13 cellular contexts compared by ENCODE assay signal in genomic region chr17:50203086-50203485, GRCh38. TPM values are rescaled to one million over a fixed set of nuclear protein-coding genes. Genes with fewer than 3 reads are reported as not detected.
A peak's percentile ranks its signal among the peaks of the same experiment; 100 is the strongest.
DNase-seq lines count a peak whose midpoint lies in the region; ATAC-seq, FAIRE-seq and TF ChIP-seq lines count a peak whose summit lies in the region.
"Had no signal": no experiment of that assay in that cellular context is flagged by ENCODE, and none has a peak within 500 bp of the region (broad histone marks: within the 10 kb centered on the region; RNA-seq: fewer than 3 reads in every experiment).

No MANE protein-coding gene starts in this region.

- TF ChIP-seq POLR2A in stomach (IDR thresholded peaks at IDR 0.05), result no peak

- no peaks in the 10 kb centered on the region for H3K36me3 Mint-ChIP-seq in activated naive CD8-positive, alpha-beta T cell treated with anti-CD3 and anti-CD28 coated beads, Interleukin-2, amount 50 U/mL, for 24 hours (ENCODE audit: low read depth)
- H3K36me3 Mint-ChIP-seq: CD8-positive, alpha-beta memory T cell; stimulated activated naive B cell treated with anti-CD40 and anti-IgM and Interleukin-4, amounts not matched to agents 10 μg/mL and 1 μg/mL and 100 μg/mL, for 72 hours had no signal

- TF ChIP-seq CTCF in WI38 (IDR thresholded peaks at IDR 0.05; ENCODE audit: low read depth, low read length) (no peak), kidney (IDR thresholded peaks at IDR 0.05; ENCODE audit: borderline replicate concordance, extremely low read depth, insufficient read depth) (no peak), stomach (IDR thresholded peaks at IDR 0.05) (no peak)

- in situ Hi-C loops in HAP-1 (cut with MboI; ENCODE audit: low sequenced_read_pairs), result no loop called here

- ATAC-seq in activated naive CD8-positive, alpha-beta T cell treated with anti-CD3 and anti-CD28 coated beads, Interleukin-2, amount 50 U/mL, for 24 hours, result no peak
- ATAC-seq in HG02642 (IDR thresholded peaks at IDR 0.05; ENCODE audit: poor library complexity, unreplicated experiment) (no peak), GM21786 (IDR thresholded peaks at IDR 0.05; ENCODE audit: unreplicated experiment) (no peak)
- ATAC-seq: stimulated activated naive B cell treated with anti-CD40 and anti-IgM and Interleukin-4, amounts not matched to agents 10 μg/mL and 1 μg/mL and 100 μg/mL, for 72 hours had no signal

- peaks cover 23% of the 10 kb centered on the region for H3K4me1 Mint-ChIP-seq in activated naive CD8-positive, alpha-beta T cell treated with anti-CD3 and anti-CD28 coated beads, Interleukin-2, amount 50 U/mL, for 24 hours

- intact Hi-C loops in kidney (cut with DNase I) (no loop called here), stomach (cut with DNase I; ENCODE audit: low total_unique reads) (loop anchor here (5.0 kb wide), 2 partner anchors 69 to 94 kb away; partner anchors contain the start of gene TMEM92)

- no peaks in the 10 kb centered on the region for H3K9me3 ChIP-seq in kidney (ENCODE audit: control insufficient read depth in 1 of 2, low read length in 2 of 2)
- H3K9me3 ChIP-seq in stomach, result no peaks in the 10 kb centered on the region
- no peaks in the 10 kb centered on the region for H3K9me3 ChIP-seq in HAP-1

- 39 to 59% (median 50%) methylated on average over 14 of the region's 14 CpGs for WGBS in stomach, 5 donors

- TF ChIP-seq EP300 in stomach (IDR thresholded peaks at IDR 0.05), result no peak

- peaks cover 0 to 74% (median 19%) of the 10 kb centered on the region in 3 donors for H3K27me3 ChIP-seq in stomach
- H3K27me3 ChIP-seq in HAP-1 (ENCODE audit: low read depth), result peaks cover 47% of the 10 kb centered on the region

- no peak for FAIRE-seq in kidney (lab: Jason Lieb, UNC)

- H3K4me3 Mint-ChIP-seq in activated naive CD8-positive, alpha-beta T cell treated with anti-CD3 and anti-CD28 coated beads, Interleukin-2, amount 50 U/mL, for 24 hours, result no peak overlapping the region
- H3K4me3 Mint-ChIP-seq: stimulated activated naive B cell treated with anti-CD40 and anti-IgM and Interleukin-4, amounts not matched to agents 10 μg/mL and 1 μg/mL and 100 μg/mL, for 72 hours had no signal

- H3K4me3 ChIP-seq in WI38 (ENCODE audit: low read depth, low read length) (peak overlapping the region; percentile 35), kidney (ENCODE audit: low read length in 2 of 2) (no peak overlapping the region), stomach (no peak overlapping the region), HAP-1 (no peak overlapping the region)

- H3K27ac Mint-ChIP-seq in activated naive CD8-positive, alpha-beta T cell treated with anti-CD3 and anti-CD28 coated beads, Interleukin-2, amount 50 U/mL, for 24 hours, result no peak overlapping the region
- H3K27ac Mint-ChIP-seq: CD8-positive, alpha-beta memory T cell; stimulated activated naive B cell treated with anti-CD40 and anti-IgM and Interleukin-4, amounts not matched to agents 10 μg/mL and 1 μg/mL and 100 μg/mL, for 72 hours had no signal

- no peak overlapping the region for H3K9ac ChIP-seq in kidney (ENCODE audit: low read length in 2 of 2)
- H3K9ac ChIP-seq: KMS-11 had no signal

- H3K27me3 Mint-ChIP-seq in activated naive CD8-positive, alpha-beta T cell treated with anti-CD3 and anti-CD28 coated beads, Interleukin-2, amount 50 U/mL, for 24 hours, result peaks cover 74% of the 10 kb centered on the region

- DNase-seq in EL (peak; percentile 59), kidney (peak; percentile 57), stomach (no peak), HAP-1 (ENCODE audit: low spot score in 2 of 2) (no peak)
- no peak for DNase-seq in activated naive CD8-positive, alpha-beta T cell treated with anti-CD3 and anti-CD28 coated beads, Interleukin-2, amount 50 U/mL, for 24 hours
- DNase-seq: CD8-positive, alpha-beta memory T cell; NCI-H187 treated with DMSO at 0.1 percent for 48 hours; stimulated activated CD4-positive, alpha-beta T cell treated with anti-CD3 and anti-CD28 coated beads, Interleukin-4, amount 100 ng/mL, for 1 hour; stimulated activated naive B cell treated with anti-CD40 and anti-IgM and Interleukin-4, amounts not matched to agents 10 μg/mL and 1 μg/mL and 100 μg/mL, for 72 hours had no signal

- no peaks in the 10 kb centered on the region for H3K9me3 Mint-ChIP-seq in activated naive CD8-positive, alpha-beta T cell treated with anti-CD3 and anti-CD28 coated beads, Interleukin-2, amount 50 U/mL, for 24 hours
- H3K9me3 Mint-ChIP-seq: stimulated activated naive B cell treated with anti-CD40 and anti-IgM and Interleukin-4, amounts not matched to agents 10 μg/mL and 1 μg/mL and 100 μg/mL, for 72 hours had no signal

- H3K27ac ChIP-seq in kidney (ENCODE audit: low read depth in 2 of 2, low read length in 2 of 2) (no peak overlapping the region), stomach (peak overlapping the region in 4 of 5 donors; percentile 37 to 93 (median 90))
- H3K27ac ChIP-seq: KMS-11 had no signal

- no peaks in the 10 kb centered on the region for H3K36me3 ChIP-seq in kidney (ENCODE audit: control insufficient read depth in 1 of 2, insufficient read depth in 2 of 2, low read length in 2 of 2)
- peaks cover 0 to 7% (median 1%) of the 10 kb centered on the region in 4 donors for H3K36me3 ChIP-seq in stomach
- H3K36me3 ChIP-seq in HAP-1 (replicated peaks), result no peaks in the 10 kb centered on the region

- peaks cover 5 to 9% of the 10 kb centered on the region in 2 donors for H3K4me1 ChIP-seq in kidney (ENCODE audit: control insufficient read depth in 1 of 2, insufficient read depth in 1 of 2, low read depth in 1 of 2, low read length in 2 of 2)
- H3K4me1 ChIP-seq in stomach, result peaks cover 21 to 79% (median 52%) of the 10 kb centered on the region in 4 donors
- H3K4me1 ChIP-seq in HAP-1, result peaks cover 4% of the 10 kb centered on the region

RNA-seq across cellular contexts. Expression of gene COL1A1, which starts 1.7 kb away (rescaled TPM):
- total RNA-seq in kidney (142 TPM), stomach (1,000 to 10,000 TPM in 1 of 5 donors, 100 to 1,000 TPM in 3, 10 to 100 TPM in 1; 87.0 to 1,931 (median 219) TPM)
- polyA plus RNA-seq in kidney (ENCODE audit: insufficient read depth, low read depth, low replicate concordance) (9.2 TPM), stomach (10 to 100 TPM; 17.9 to 60.0 (median 24.9) TPM)
- polyA plus RNA-seq: CD8-positive, alpha-beta memory T cell had no signal

RNA-seq across cellular contexts. Expression of gene SGCA, which starts 37.3 kb away (rescaled TPM):
- total RNA-seq in kidney (4.2 TPM), stomach (10 to 100 TPM in 3 of 5 donors, 1 to 10 TPM in 2; 5.4 to 89.3 (median 21.4) TPM)
- polyA plus RNA-seq in kidney (ENCODE audit: insufficient read depth, low read depth, low replicate concordance) (5.5 TPM), stomach (10 to 100 TPM in 1 of 3 donors, 1 to 10 TPM in 2; 6.0 to 24.3 (median 8.7) TPM)
- polyA plus RNA-seq: CD8-positive, alpha-beta memory T cell had no signal

RNA-seq across cellular contexts. Expression of gene PPP1R9B, which starts 52.6 kb away (rescaled TPM):
- total RNA-seq in kidney (64.4 TPM), stomach (10 to 100 TPM; 11.6 to 64.2 (median 22.5) TPM)
- polyA plus RNA-seq in kidney (ENCODE audit: insufficient read depth, low read depth, low replicate concordance) (17.1 TPM), stomach (10 to 100 TPM; 13.1 to 28.8 (median 14.2) TPM)

Comparison
In these comparisons a context has a peak if more than half of its experiments do, and no peak if none do; other contexts are left out.
1. DNase-seq: peak in EL (single experiment) and kidney (single experiment); none in stomach (single experiment), activated naive CD8-positive, alpha-beta T cell treated with anti-CD3 and anti-CD28 coated beads, Interleukin-2, amount 50 U/mL, for 24 hours (single experiment) and HAP-1 (0 of 2).
2. H3K27ac ChIP-seq: peak in stomach (4 of 5); none in kidney (0 of 2).